Comparison of ENCODE assay signal across 11 cellular contexts in genomic region chr3:113668015-113668414, GRCh38. TPM values are rescaled to one million over a fixed set of nuclear protein-coding genes. Genes with fewer than 3 reads are reported as not detected.
DNase-seq lines count a peak whose midpoint lies in the region; TF ChIP-seq lines count a peak whose summit lies in the region.
"Had no signal": no experiment of that assay in that cellular context is flagged by ENCODE, and none has a peak within 500 bp of the region (broad histone marks: within the 10 kb centered on the region; RNA-seq: fewer than 3 reads in every experiment).

No MANE protein-coding gene starts in this region.

- H3K36me3 ChIP-seq in HEK293 (ENCODE audit: control insufficient read depth in 2 of 2, insufficient read depth in 1 of 2, low read length in 2 of 2), result no peaks in the 10 kb centered on the region; a peak in 1 of 3 replicates
- H3K36me3 ChIP-seq in Caco-2 (ENCODE audit: control insufficient read depth, insufficient read depth, low read length), result no peaks in the 10 kb centered on the region

- intact Hi-C loops in Caco-2 (cut with micrococcal nuclease; ENCODE audit: unreplicated experiment), result no loop called here

- peak overlapping the region; percentile 47 for H3K27ac ChIP-seq in AG04450 (ENCODE audit: low read depth, low read length)
- no peak overlapping the region for H3K27ac ChIP-seq in HEK293 (ENCODE audit: extremely low read depth, low read depth, low read length)

- POLR2A ChIA-PET in AG04450 (lab: Yijun Ruan, JAX), result interaction anchor here (0.7 to 1.4 kb wide), 7 partner anchors 18 to 1543 kb away, joined by 3 to 5 read pairs (median 3); partner anchors contain the start of gene USF3
- POLR2A ChIA-PET in HEK293 (lab: Yijun Ruan, JAX), result no interaction called here
- POLR2A ChIA-PET in Caco-2 (lab: Charles Lee), result no interaction called here

- H3K36me3 Mint-ChIP-seq in Caco-2 (ENCODE audit: insufficient read depth, unreplicated experiment), result peaks cover 2% of the 10 kb centered on the region

- H3K27me3 Mint-ChIP-seq in Caco-2 (ENCODE audit: insufficient read depth, unreplicated experiment), result no peaks in the 10 kb centered on the region
- H3K27me3 Mint-ChIP-seq: activated CD4-positive, alpha-beta T cell treated with anti-CD3 and anti-CD28 coated beads, Interleukin-2, amount 10 ng/mL, durations not matched to agents 24 days and 14 days had no signal

- H3K4me1 Mint-ChIP-seq in Caco-2 (ENCODE audit: low read depth, unreplicated experiment), result peaks cover 14% of the 10 kb centered on the region

- no peaks in the 10 kb centered on the region for H3K4me1 ChIP-seq in HEK293 (ENCODE audit: control insufficient read depth, insufficient read depth, low read length)
- H3K4me1 ChIP-seq in Caco-2, result peaks cover 21% of the 10 kb centered on the region

- CTCF ChIA-PET in AG04450 (lab: Charles Lee), result interaction anchor here (0.8 to 1.8 kb wide), 5 partner anchors 18 to 176 kb away, joined by 3 to 5 read pairs (median 4); partner anchors contain the start of gene USF3
- CTCF ChIA-PET in HEK293 (lab: Yijun Ruan, JAX), result no interaction called here
- CTCF ChIA-PET in Caco-2 (lab: Charles Lee), result no interaction called here

- DNase-seq in AG04450 (ENCODE audit: low read depth, low spot score) (peak; percentile 63), astrocyte of the hippocampus (ENCODE audit: low read depth, low spot score) (peak; percentile 1), left kidney (ENCODE audit: low read depth, low spot score) (peak; percentile 94), NCI-H69 (lab: John Stamatoyannopoulos, UW) (no peak), dermis blood vessel endothelial cell (no peak), Caco-2 (no peak)
- DNase-seq in effector CD4-positive, alpha-beta T cell, result no peak
- DNase-seq: activated CD4-positive, alpha-beta T cell treated with anti-CD3 and anti-CD28 coated beads, Interleukin-2, amount 10 ng/mL, durations not matched to agents 24 days and 14 days; NCI-H510A; SHP77 treated with DMSO at 0.1 percent for 48 hours had no signal

- no peak overlapping the region for H3K4me3 Mint-ChIP-seq in Caco-2 (ENCODE audit: unreplicated experiment)
- H3K4me3 Mint-ChIP-seq: activated CD4-positive, alpha-beta T cell treated with anti-CD3 and anti-CD28 coated beads, Interleukin-2, amount 10 ng/mL, durations not matched to agents 24 days and 14 days had no signal

- no TSS peak for BruUV-seq in Caco-2 (replicated peaks; lab: Mats Ljungman, UMichigan)

- H3K27me3 ChIP-seq in AG04450 (ENCODE audit: control insufficient read depth, insufficient read depth, low read length), result no peaks in the 10 kb centered on the region
- H3K27me3 ChIP-seq in Caco-2 (replicated peaks; ENCODE audit: control insufficient read depth, insufficient read depth, low read length), result no peaks in the 10 kb centered on the region

- H3K4me3 ChIP-seq in AG04450 (ENCODE audit: low read depth, low read length) (peak overlapping the region; percentile 45), HEK293 (ENCODE audit: low read depth, low read length) (no peak overlapping the region), Caco-2 (ENCODE audit: low read depth, low read length) (no peak overlapping the region)

- no peaks in the 10 kb centered on the region for H3K9me3 Mint-ChIP-seq in Caco-2 (ENCODE audit: unreplicated experiment)
- H3K9me3 Mint-ChIP-seq: activated CD4-positive, alpha-beta T cell treated with anti-CD3 and anti-CD28 coated beads, Interleukin-2, amount 10 ng/mL, durations not matched to agents 24 days and 14 days had no signal

- no peak overlapping the region for H3K27ac Mint-ChIP-seq in Caco-2 (ENCODE audit: unreplicated experiment)
- H3K27ac Mint-ChIP-seq: activated CD4-positive, alpha-beta T cell treated with anti-CD3 and anti-CD28 coated beads, Interleukin-2, amount 10 ng/mL, durations not matched to agents 24 days and 14 days had no signal

- H3K9me3 ChIP-seq in AG04450 (ENCODE audit: control insufficient read depth, insufficient read depth, low read length), result no peaks in the 10 kb centered on the region
- H3K9me3 ChIP-seq in HEK293 (ENCODE audit: control insufficient read depth, insufficient read depth, low read depth, low read length), result no peaks in the 10 kb centered on the region
- no peaks in the 10 kb centered on the region for H3K9me3 ChIP-seq in Caco-2

- TF ChIP-seq CTCF in AG04450 (IDR thresholded peaks at IDR 0.05; ENCODE audit: low read depth, low read length) (no peak), HEK293 (tag by site-specific recombination; IDR thresholded peaks at IDR 0.05) (no peak), Caco-2 (IDR thresholded peaks at IDR 0.05; ENCODE audit: insufficient read depth in 1 of 2, low read depth in 1 of 2, low read length in 1 of 2, severe bottlenecking in 1 of 2, unreplicated experiment in 1 of 2) (no peak)

TF ChIP-seq in HEK293, 187 proteins besides CTCF, POLR2A, EP300 and RAD21:
- TF ChIP-seq ZNF544 (tag by site-specific recombination; IDR thresholded peaks at IDR 0.05), result no peak
- 0 out of 2 replicates have a peak, but pooled peaks have one; percentile 7 for TF ChIP-seq ZIC2 (tag by site-specific recombination; IDR thresholded peaks at IDR 0.05)

RNA-seq across cellular contexts. Expression of gene USF3, which starts 28.4 kb away (rescaled TPM):
- 11.7 and 15.4 TPM in 2 replicates for polyA plus RNA-seq in AG04450 (2011; rRNA removed)
- 26.2 and 34.6 TPM in 2 replicates for polyA minus RNA-seq in AG04450 (2011; rRNA and poly(A)+ RNA removed)
- total RNA-seq in dermis blood vessel endothelial cell (6.5 and 12.3 TPM in 2 replicates), Caco-2 (2022) (10.9 and 12.1 TPM in 2 replicates)

Comparison
In these comparisons a context has a peak if more than half of its experiments do, and no peak if none do; other contexts are left out.
1. DNase-seq: peak in AG04450 (single experiment), astrocyte of the hippocampus (single experiment) and left kidney (single experiment); none in effector CD4-positive, alpha-beta T cell (single experiment), NCI-H69 (single experiment), dermis blood vessel endothelial cell (single experiment) and Caco-2 (0 of 2).